ENCODE assay signal across 10 cellular contexts in genomic region chr7:41931263-41931646, GRCh38.
"Had no signal": no experiment of that assay in that cellular context is flagged by ENCODE, and none has a peak within 500 bp of the region (broad histone marks: within the 10 kb centered on the region; RNA-seq: fewer than 3 reads in every experiment).

No MANE protein-coding gene starts in this region.

- ATAC-seq: activated CD4-positive, CD25-positive, alpha-beta regulatory T cell treated with anti-CD3 and anti-CD28 coated beads, Interleukin-2, amount 50 U/mL, for 24 hours; esophagus mucosa had no signal

- H3K36me3 Mint-ChIP-seq: activated naive CD8-positive, alpha-beta T cell had no signal

- H3K27ac ChIP-seq: ovary had no signal

- H3K9me3 Mint-ChIP-seq: activated T-cell treated with anti-CD3 and anti-CD28 coated beads, Interleukin-2, amount 50 U/mL, for 24 hours had no signal

- H3K4me3 ChIP-seq: ovary had no signal

- DNase-seq: activated effector memory CD4-positive, alpha-beta T cell treated with anti-CD3 and anti-CD28 coated beads, Interleukin-2, amount 50 U/mL, for 16 hours; activated T-cell treated with anti-CD3 and anti-CD28 coated beads, Interleukin-2, amount 50 U/mL, for 24 hours; anterior cingulate cortex; glutamatergic neuron; ovary; stimulated activated CD4-positive, alpha-beta T cell treated with anti-CD3 and anti-CD28 coated beads, Interleukin-12 subunit alpha, Interleukin-12 subunit beta, amount 100 ng/mL, for 4 hours; stimulated activated naive CD4-positive, alpha-beta T cell treated with Interleukin-2 at 50 U/mL for 16 hours had no signal

- H3K27ac Mint-ChIP-seq: activated naive CD8-positive, alpha-beta T cell; activated T-cell treated with anti-CD3 and anti-CD28 coated beads, Interleukin-2, amount 50 U/mL, for 24 hours had no signal

- H3K27me3 ChIP-seq: ovary had no signal

- H3K4me3 Mint-ChIP-seq: activated naive CD8-positive, alpha-beta T cell; activated T-cell treated with anti-CD3 and anti-CD28 coated beads, Interleukin-2, amount 50 U/mL, for 24 hours had no signal

- H3K9me3 ChIP-seq: ovary had no signal

- H3K36me3 ChIP-seq: ovary had no signal
